ENCODE assay signal across 22 cellular contexts in genomic region chr2:227529871-227530270, GRCh38.
"Had no signal": no experiment of that assay in that cellular context is flagged by ENCODE, and none has a peak within 500 bp of the region (broad histone marks: within the 10 kb centered on the region; RNA-seq: fewer than 3 reads in every experiment).

No MANE protein-coding gene starts in this region.

- H3K4me3 ChIP-seq: MG63, SJSA1 had no signal

- H3K27ac ChIP-seq: SJSA1 had no signal

- ATAC-seq: HepG2 had no signal

- DNase-seq: IMR-90, Karpas-422, KG1, MG63, NCI-H1092, NCI-H1436, NCI-H187, NCI-H2029, NCI-H2081 treated with DMSO at 0.1 percent for 48 hours, NCI-H2171, NCI-H226, NCI-H446, NCI-H510A, NCI-H524 treated with DMSO at 0.1 percent for 48 hours, NCI-H69, NCI-H774, Right ventricle myocardium superior, RPMI8226, SIG-M5, SK-N-SH had no signal
